ENCODE assay signal across 8 cellular contexts in the genomic region with DNA sequence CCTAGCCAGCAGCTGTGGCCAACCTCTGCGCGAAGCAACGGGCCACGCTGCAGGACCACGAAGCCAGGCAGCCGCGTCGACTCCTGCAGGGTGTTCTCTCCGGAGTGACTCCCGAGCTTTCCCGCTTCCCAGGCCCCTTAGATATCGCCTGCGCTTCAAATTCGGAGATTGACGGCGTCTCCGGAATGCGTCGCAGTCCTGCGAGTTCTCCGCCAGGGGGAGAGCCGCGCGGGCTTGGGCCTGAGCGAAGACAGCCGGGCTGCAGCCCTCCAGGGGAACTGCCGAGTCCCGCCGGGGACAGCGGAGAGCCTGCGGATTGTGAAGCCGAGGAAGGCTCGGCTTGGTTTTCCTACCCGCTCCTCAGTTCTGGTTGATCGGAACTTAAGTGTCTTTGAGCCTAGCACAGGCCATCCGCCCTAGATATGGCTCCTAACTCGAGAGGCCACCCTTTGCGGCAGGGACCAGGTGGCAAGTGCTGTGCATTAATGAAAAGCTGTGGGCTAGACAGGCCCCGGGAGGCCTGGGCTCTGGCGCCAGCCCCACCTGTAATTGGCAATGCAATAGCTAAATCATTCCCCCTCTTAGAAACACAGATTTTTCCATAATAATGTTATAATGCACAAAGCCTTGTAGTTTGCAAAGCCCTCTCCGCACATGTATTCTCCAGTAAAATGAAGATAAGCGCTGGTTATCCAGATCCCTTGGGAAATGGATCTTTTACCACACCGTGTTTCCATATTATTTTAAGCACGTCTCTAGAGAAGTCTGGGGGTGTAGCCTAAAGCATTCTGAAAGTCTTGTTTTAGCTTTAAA. TPM values are rescaled to one million over a fixed set of nuclear protein-coding genes. Genes with fewer than 3 reads are reported as not detected.
DNase-seq lines count a peak whose midpoint lies in the region; ATAC-seq and TF ChIP-seq lines count a peak whose summit lies in the region.

No MANE protein-coding gene starts in this region.

- peaks cover 31% of the 10 kb centered on the region for H3K27me3 Mint-ChIP-seq in WTC11 (ENCODE audit: low read depth)

- no peaks in the 10 kb centered on the region for H3K9me3 Mint-ChIP-seq in WTC11

- POLR2A ChIA-PET in WTC11 (lab: Charles Lee): no interaction called here

- CTCF ChIA-PET in WTC11 (lab: Charles Lee): interaction anchor here (0.6 to 2.9 kb wide), 48 partner anchors 9 to 1578 kb away, joined by 3 to 30 read pairs (median 4); a partner anchor contains a TSS

- peak; percentile 75 for DNase-seq in A172 (ENCODE audit: low spot score)
- peak; percentile 73 for DNase-seq in NCI-H2107 treated with DMSO at 0.1 percent for 48 hours (lab: John Stamatoyannopoulos, UW; ENCODE audit: unreplicated experiment)
- DNase-seq in WTC11 (ENCODE audit: low spot score): peak; percentile 93
- peak in 60 of 61 donors; percentile 36 to 90 (median 78) for DNase-seq in caudate nucleus (lab: John Stamatoyannopoulos, UW)
- DNase-seq in inferior parietal cortex (ENCODE audit: extremely low spot score): peak; percentile 85
- DNase-seq in smooth muscle cell of the brain vasculature (ENCODE audit: low read depth, low spot score): peak; percentile 79

- no peak overlapping the region for H3K27ac Mint-ChIP-seq in WTC11

- peaks cover 11% of the 10 kb centered on the region; the same call in 1 of the 2 replicates for H3K4me1 Mint-ChIP-seq in WTC11

- peak overlapping the region; percentile 93 for H3K27ac ChIP-seq in caudate nucleus (ENCODE audit: low read depth, low read length)

- peak overlapping the region; percentile 67 for H3K4me3 Mint-ChIP-seq in WTC11

- H3K36me3 Mint-ChIP-seq in WTC11: no peaks in the 10 kb centered on the region

- ATAC-seq in GM18519 (IDR thresholded peaks at IDR 0.05; ENCODE audit: low FRiP score, unreplicated experiment) (peak; percentile 88), HG03066 (IDR thresholded peaks at IDR 0.05; ENCODE audit: low read depth, unreplicated experiment) (peak; percentile 93), WTC11 (peak; percentile 90)

- peak; percentile 79 for TF ChIP-seq CTCF in WTC11 (IDR thresholded peaks at IDR 0.05)

TF ChIP-seq in WTC11, 78 proteins besides CTCF, POLR2A, EP300 and RAD21:
- TF ChIP-seq, protein P1, sequence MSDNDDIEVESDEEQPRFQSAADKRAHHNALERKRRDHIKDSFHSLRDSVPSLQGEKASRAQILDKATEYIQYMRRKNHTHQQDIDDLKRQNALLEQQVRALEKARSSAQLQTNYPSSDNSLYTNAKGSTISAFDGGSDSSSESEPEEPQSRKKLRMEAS (CRISPR knock-in tag; IDR thresholded peaks at IDR 0.05): peak; percentile 82; the same call in 1 of the 2 replicates
- TF ChIP-seq TEAD4 (CRISPR knock-in tag; IDR thresholded peaks at IDR 0.05) (0 out of 2 replicates have a peak, but pooled peaks have one; percentile 35), IRF2 (CRISPR knock-in tag; IDR thresholded peaks at IDR 0.05; ENCODE audit: borderline replicate concordance, low read depth) (no peak), ESRRA (CRISPR knock-in tag; IDR thresholded peaks at IDR 0.05; ENCODE audit: borderline replicate concordance) (0 out of 2 replicates have a peak, but pooled peaks have one; percentile 35), CBFB (CRISPR knock-in tag; IDR thresholded peaks at IDR 0.05; ENCODE audit: low read depth) (peak; percentile 60; the same call in 1 of the 2 replicates), KAT7 (CRISPR knock-in tag; IDR thresholded peaks at IDR 0.05; ENCODE audit: borderline replicate concordance) (no peak), FOXP1 (CRISPR knock-in tag; IDR thresholded peaks at IDR 0.05; ENCODE audit: borderline replicate concordance) (0 out of 2 replicates have a peak, but pooled peaks have one; percentile 64), ZBTB21 (CRISPR knock-in tag; IDR thresholded peaks at IDR 0.05; ENCODE audit: borderline replicate concordance) (peak; percentile 61; the same call in 1 of the 2 replicates), RELA (CRISPR knock-in tag; IDR thresholded peaks at IDR 0.05; ENCODE audit: borderline replicate concordance) (0 out of 2 replicates have a peak, but pooled peaks have one; percentile 27), GTF2I (CRISPR knock-in tag; conservative IDR thresholded peaks at IDR 0.05) (no peak), SP1 (CRISPR knock-in tag; conservative IDR thresholded peaks at IDR 0.05) (peak; percentile 52; the same call in 1 of the 2 replicates), ETV6 (CRISPR knock-in tag; IDR thresholded peaks at IDR 0.05) (peak; percentile 84), TEAD1 (CRISPR knock-in tag; IDR thresholded peaks at IDR 0.05) (peak; percentile 68; the same call in 1 of the 2 replicates), ELF4 (CRISPR knock-in tag; IDR thresholded peaks at IDR 0.05; ENCODE audit: low read depth) (no peak), SMAD3 (CRISPR knock-in tag; IDR thresholded peaks at IDR 0.05; ENCODE audit: borderline replicate concordance) (no peak), ATF1 (CRISPR knock-in tag; IDR thresholded peaks at IDR 0.05) (no peak)
- TF ChIP-seq, protein P2, sequence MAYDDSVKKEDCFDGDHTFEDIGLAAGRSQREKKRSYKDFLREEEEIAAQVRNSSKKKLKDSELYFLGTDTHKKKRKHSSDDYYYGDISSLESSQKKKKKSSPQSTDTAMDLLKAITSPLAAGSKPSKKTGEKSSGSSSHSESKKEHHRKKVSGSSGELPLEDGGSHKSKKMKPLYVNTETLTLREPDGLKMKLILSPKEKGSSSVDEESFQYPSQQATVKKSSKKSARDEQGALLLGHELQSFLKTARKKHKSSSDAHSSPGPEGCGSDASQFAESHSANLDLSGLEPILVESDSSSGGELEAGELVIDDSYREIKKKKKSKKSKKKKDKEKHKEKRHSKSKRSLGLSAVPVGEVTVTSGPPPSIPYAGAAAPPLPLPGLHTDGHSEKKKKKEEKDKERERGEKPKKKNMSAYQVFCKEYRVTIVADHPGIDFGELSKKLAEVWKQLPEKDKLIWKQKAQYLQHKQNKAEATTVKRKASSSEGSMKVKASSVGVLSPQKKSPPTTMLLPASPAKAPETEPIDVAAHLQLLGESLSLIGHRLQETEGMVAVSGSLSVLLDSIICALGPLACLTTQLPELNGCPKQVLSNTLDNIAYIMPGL (CRISPR knock-in tag; IDR thresholded peaks at IDR 0.05): peak; percentile 98
- TF ChIP-seq, protein P3, sequence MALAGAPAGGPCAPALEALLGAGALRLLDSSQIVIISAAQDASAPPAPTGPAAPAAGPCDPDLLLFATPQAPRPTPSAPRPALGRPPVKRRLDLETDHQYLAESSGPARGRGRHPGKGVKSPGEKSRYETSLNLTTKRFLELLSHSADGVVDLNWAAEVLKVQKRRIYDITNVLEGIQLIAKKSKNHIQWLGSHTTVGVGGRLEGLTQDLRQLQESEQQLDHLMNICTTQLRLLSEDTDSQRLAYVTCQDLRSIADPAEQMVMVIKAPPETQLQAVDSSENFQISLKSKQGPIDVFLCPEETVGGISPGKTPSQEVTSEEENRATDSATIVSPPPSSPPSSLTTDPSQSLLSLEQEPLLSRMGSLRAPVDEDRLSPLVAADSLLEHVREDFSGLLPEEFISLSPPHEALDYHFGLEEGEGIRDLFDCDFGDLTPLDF (CRISPR knock-in tag; IDR thresholded peaks at IDR 0.05): no peak
- TF ChIP-seq, protein P4, sequence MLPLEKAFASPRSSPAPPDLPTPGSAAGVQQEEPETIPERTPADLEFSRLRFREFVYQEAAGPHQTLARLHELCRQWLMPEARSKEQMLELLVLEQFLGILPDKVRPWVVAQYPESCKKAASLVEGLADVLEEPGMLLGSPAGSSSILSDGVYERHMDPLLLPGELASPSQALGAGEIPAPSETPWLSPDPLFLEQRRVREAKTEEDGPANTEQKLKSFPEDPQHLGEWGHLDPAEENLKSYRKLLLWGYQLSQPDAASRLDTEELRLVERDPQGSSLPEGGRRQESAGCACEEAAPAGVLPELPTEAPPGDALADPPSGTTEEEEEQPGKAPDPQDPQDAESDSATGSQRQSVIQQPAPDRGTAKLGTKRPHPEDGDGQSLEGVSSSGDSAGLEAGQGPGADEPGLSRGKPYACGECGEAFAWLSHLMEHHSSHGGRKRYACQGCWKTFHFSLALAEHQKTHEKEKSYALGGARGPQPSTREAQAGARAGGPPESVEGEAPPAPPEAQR (CRISPR knock-in tag; IDR thresholded peaks at IDR 0.05): no peak
- TF ChIP-seq, protein P5, sequence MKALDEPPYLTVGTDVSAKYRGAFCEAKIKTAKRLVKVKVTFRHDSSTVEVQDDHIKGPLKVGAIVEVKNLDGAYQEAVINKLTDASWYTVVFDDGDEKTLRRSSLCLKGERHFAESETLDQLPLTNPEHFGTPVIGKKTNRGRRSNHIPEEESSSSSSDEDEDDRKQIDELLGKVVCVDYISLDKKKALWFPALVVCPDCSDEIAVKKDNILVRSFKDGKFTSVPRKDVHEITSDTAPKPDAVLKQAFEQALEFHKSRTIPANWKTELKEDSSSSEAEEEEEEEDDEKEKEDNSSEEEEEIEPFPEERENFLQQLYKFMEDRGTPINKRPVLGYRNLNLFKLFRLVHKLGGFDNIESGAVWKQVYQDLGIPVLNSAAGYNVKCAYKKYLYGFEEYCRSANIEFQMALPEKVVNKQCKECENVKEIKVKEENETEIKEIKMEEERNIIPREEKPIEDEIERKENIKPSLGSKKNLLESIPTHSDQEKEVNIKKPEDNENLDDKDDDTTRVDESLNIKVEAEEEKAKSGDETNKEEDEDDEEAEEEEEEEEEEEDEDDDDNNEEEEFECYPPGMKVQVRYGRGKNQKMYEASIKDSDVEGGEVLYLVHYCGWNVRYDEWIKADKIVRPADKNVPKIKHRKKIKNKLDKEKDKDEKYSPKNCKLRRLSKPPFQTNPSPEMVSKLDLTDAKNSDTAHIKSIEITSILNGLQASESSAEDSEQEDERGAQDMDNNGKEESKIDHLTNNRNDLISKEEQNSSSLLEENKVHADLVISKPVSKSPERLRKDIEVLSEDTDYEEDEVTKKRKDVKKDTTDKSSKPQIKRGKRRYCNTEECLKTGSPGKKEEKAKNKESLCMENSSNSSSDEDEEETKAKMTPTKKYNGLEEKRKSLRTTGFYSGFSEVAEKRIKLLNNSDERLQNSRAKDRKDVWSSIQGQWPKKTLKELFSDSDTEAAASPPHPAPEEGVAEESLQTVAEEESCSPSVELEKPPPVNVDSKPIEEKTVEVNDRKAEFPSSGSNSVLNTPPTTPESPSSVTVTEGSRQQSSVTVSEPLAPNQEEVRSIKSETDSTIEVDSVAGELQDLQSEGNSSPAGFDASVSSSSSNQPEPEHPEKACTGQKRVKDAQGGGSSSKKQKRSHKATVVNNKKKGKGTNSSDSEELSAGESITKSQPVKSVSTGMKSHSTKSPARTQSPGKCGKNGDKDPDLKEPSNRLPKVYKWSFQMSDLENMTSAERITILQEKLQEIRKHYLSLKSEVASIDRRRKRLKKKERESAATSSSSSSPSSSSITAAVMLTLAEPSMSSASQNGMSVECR (CRISPR knock-in tag; IDR thresholded peaks at IDR 0.05; ENCODE audit: borderline replicate concordance): peak; percentile 85; the same call in 1 of the 2 replicates
TF ChIP-seq in WTC11: peak in this region for 12.

RNA-seq across cellular contexts. Expression of a gene that starts 0.9 kb away (rescaled TPM):
- total RNA-seq in A172 (2014; rRNA removed; shearing (Covaris generic)): 0.21 and 0.31 TPM in 2 replicates
- total RNA-seq in WTC11 (2021): 0.34 to 0.94 TPM (median 0.44 TPM) in 3 replicates

Comparison
In these comparisons a context has a peak if more than half of its experiments do, and no peak if none do; other contexts are left out.
1. Peak in every context shown above with its lines: DNase-seq, ATAC-seq and H3K27ac ChIP-seq.